10 cellular contexts compared by ENCODE assay signal in genomic region chr5:176744584-176744965, GRCh38.
DNase-seq lines count a peak whose midpoint lies in the region; ATAC-seq, FAIRE-seq and TF ChIP-seq lines count a peak whose summit lies in the region.
"Had no signal": no experiment of that assay in that cellular context is flagged by ENCODE, and none has a peak within 500 bp of the region (broad histone marks: within the 10 kb centered on the region; RNA-seq: fewer than 3 reads in every experiment).

No MANE protein-coding gene starts in this region.

- H4K20me1 ChIP-seq in PC-9 (ENCODE audit: insufficient read depth), result no peaks in the 10 kb centered on the region

- H2AFZ ChIP-seq in PC-9, result no peak overlapping the region

- no TSS peak for BruUV-seq in PC-9 (replicated peaks; lab: Mats Ljungman, UMichigan)

- no peak overlapping the region for H3K4me3 ChIP-seq in PC-9

- POLR2A ChIA-PET in PC-9 (lab: Charles Lee; ENCODE audit: unreplicated experiment), result no interaction called here

- no peaks in the 10 kb centered on the region for H3K4me1 ChIP-seq in PC-9 (replicated peaks; ENCODE audit: insufficient read depth)

- FAIRE-seq in GM12891 (lab: Jason Lieb, UNC), result no peak

- H3K4me3 Mint-ChIP-seq in natural killer cell (no peak overlapping the region), glutamatergic neuron (ENCODE audit: unreplicated experiment) (peak overlapping the region; percentile 38)
- H3K4me3 Mint-ChIP-seq in natural killer cell treated with Interleukin-12 subunit alpha and Interleukin-12 subunit beta and Interleukin-15 and Interleukin-18, amount 100 ng/mL, for 72 hours, result no peak overlapping the region
- no peak overlapping the region for H3K4me3 Mint-ChIP-seq in activated T-helper 2 cell treated with anti-CD3 and anti-CD28 coated beads, Interferon-gamma antibody, Interleukin-2, Interleukin-4, amounts not matched to agents 10 μg/mL and 5 μg/mL and 100 μg/mL, durations not matched to agents 14 hours and 24 hours and 36 hours (ENCODE audit: low read depth)

- CTCF ChIA-PET in PC-9 (lab: Charles Lee), result interaction anchor here (0.6 to 1.5 kb wide), 2 partner anchors 84 to 180 kb away, joined by 4 to 5 read pairs; no protein-coding TSS in a partner anchor

- peaks cover 18% of the 10 kb centered on the region for H3K27me3 ChIP-seq in PC-9 (ENCODE audit: insufficient read depth, low read depth)

- H3K9me3 Mint-ChIP-seq in natural killer cell, result no peaks in the 10 kb centered on the region
- H3K9me3 Mint-ChIP-seq in natural killer cell treated with Interleukin-12 subunit alpha and Interleukin-12 subunit beta and Interleukin-15 and Interleukin-18, amount 100 ng/mL, for 72 hours, result no peaks in the 10 kb centered on the region
- peaks cover 3% of the 10 kb centered on the region for H3K9me3 Mint-ChIP-seq in glutamatergic neuron (ENCODE audit: unreplicated experiment)
- no peaks in the 10 kb centered on the region for H3K9me3 Mint-ChIP-seq in activated T-helper 2 cell treated with anti-CD3 and anti-CD28 coated beads, Interferon-gamma antibody, Interleukin-2, Interleukin-4, amounts not matched to agents 10 μg/mL and 5 μg/mL and 100 μg/mL, durations not matched to agents 14 hours and 24 hours and 36 hours

- H3K4me1 Mint-ChIP-seq in natural killer cell (peaks cover 32 to 43% of the 10 kb centered on the region in 2 donors), glutamatergic neuron (ENCODE audit: low read depth, unreplicated experiment) (peaks cover 12% of the 10 kb centered on the region)
- H3K4me1 Mint-ChIP-seq in natural killer cell treated with Interleukin-12 subunit alpha and Interleukin-12 subunit beta and Interleukin-15 and Interleukin-18, amount 100 ng/mL, for 72 hours (ENCODE audit: low read depth in 2 of 2), result peaks cover 21 to 22% of the 10 kb centered on the region in 2 donors
- peaks cover 7% of the 10 kb centered on the region for H3K4me1 Mint-ChIP-seq in activated T-helper 2 cell treated with anti-CD3 and anti-CD28 coated beads, Interferon-gamma antibody, Interleukin-2, Interleukin-4, amounts not matched to agents 10 μg/mL and 5 μg/mL and 100 μg/mL, durations not matched to agents 14 hours and 24 hours and 36 hours (ENCODE audit: low read depth)

- no peak overlapping the region for H3K4me2 ChIP-seq in PC-9

- H3K79me2 ChIP-seq in PC-9 (ENCODE audit: low read depth), result no peaks in the 10 kb centered on the region

- TF ChIP-seq POLR2A in GM12891 (IDR thresholded peaks at IDR 0.05; ENCODE audit: low read depth, low read length), result no peak

- DNase-seq in natural killer cell (no peak), PC-9 (no peak), glutamatergic neuron (no peak), GM12891 (ENCODE audit: insufficient read length, low spot score) (no peak), activated gamma-delta T cell treated with Interleukin-2 at 50 U/mL for 16 hours (no peak)
- no peak for DNase-seq in natural killer cell treated with Interleukin-12 subunit alpha and Interleukin-12 subunit beta and Interleukin-15 and Interleukin-18, amount 100 ng/mL, for 72 hours (ENCODE audit: low spot score)
- no peak for DNase-seq in activated CD4-positive, alpha-beta T cell treated with anti-CD3 and anti-CD28 coated beads for 48 hours
- no peak for DNase-seq in activated T-helper 2 cell treated with anti-CD3 and anti-CD28 coated beads, Interferon-gamma antibody, Interleukin-2, Interleukin-4, amounts not matched to agents 10 μg/mL and 5 μg/mL and 100 μg/mL, durations not matched to agents 14 hours and 24 hours and 36 hours (ENCODE audit: low spot score)
- DNase-seq: central memory CD4-positive, alpha-beta T cell had no signal

- H3K27me3 Mint-ChIP-seq in natural killer cell (ENCODE audit: low read depth in 2 of 2) (peaks cover 52 to 61% of the 10 kb centered on the region in 2 donors), glutamatergic neuron (ENCODE audit: unreplicated experiment) (peaks cover 17% of the 10 kb centered on the region)
- peaks cover 33 to 39% of the 10 kb centered on the region in 2 donors for H3K27me3 Mint-ChIP-seq in natural killer cell treated with Interleukin-12 subunit alpha and Interleukin-12 subunit beta and Interleukin-15 and Interleukin-18, amount 100 ng/mL, for 72 hours
- H3K27me3 Mint-ChIP-seq in activated T-helper 2 cell treated with anti-CD3 and anti-CD28 coated beads, Interferon-gamma antibody, Interleukin-2, Interleukin-4, amounts not matched to agents 10 μg/mL and 5 μg/mL and 100 μg/mL, durations not matched to agents 14 hours and 24 hours and 36 hours (ENCODE audit: low read depth), result peaks cover 58% of the 10 kb centered on the region

- H3K36me3 Mint-ChIP-seq in natural killer cell (no peaks in the 10 kb centered on the region), glutamatergic neuron (ENCODE audit: unreplicated experiment) (no peaks in the 10 kb centered on the region)
- no peaks in the 10 kb centered on the region for H3K36me3 Mint-ChIP-seq in natural killer cell treated with Interleukin-12 subunit alpha and Interleukin-12 subunit beta and Interleukin-15 and Interleukin-18, amount 100 ng/mL, for 72 hours
- H3K36me3 Mint-ChIP-seq in activated T-helper 2 cell treated with anti-CD3 and anti-CD28 coated beads, Interferon-gamma antibody, Interleukin-2, Interleukin-4, amounts not matched to agents 10 μg/mL and 5 μg/mL and 100 μg/mL, durations not matched to agents 14 hours and 24 hours and 36 hours (ENCODE audit: low read depth), result no peaks in the 10 kb centered on the region

- no peaks in the 10 kb centered on the region for H3K9me2 ChIP-seq in PC-9 (ENCODE audit: insufficient read depth)

- H3K36me3 ChIP-seq in PC-9 (ENCODE audit: low read depth), result no peaks in the 10 kb centered on the region

- no peak overlapping the region for H3K27ac ChIP-seq in PC-9

- intact Hi-C loops in natural killer cell (cut with micrococcal nuclease), result loop anchor here (1.0 kb wide), 1 partner anchor 84 kb away; no protein-coding TSS in a partner anchor
- intact Hi-C loops in PC-9 (cut with micrococcal nuclease; ENCODE audit: unreplicated experiment), result loop anchor here (2.0 kb wide), 1 partner anchor 84 kb away; no protein-coding TSS in a partner anchor
- intact Hi-C loops in activated T-helper 2 cell treated with anti-CD3 and anti-CD28 coated beads, Interferon-gamma antibody, Interleukin-2, Interleukin-4, amounts not matched to agents 10 μg/mL and 5 μg/mL and 100 μg/mL, durations not matched to agents 14 hours and 24 hours and 36 hours (cut with micrococcal nuclease), result no loop called here

- no peaks in the 10 kb centered on the region for H3K9me3 ChIP-seq in PC-9 (ENCODE audit: insufficient read depth, low read depth)

- H3K27ac Mint-ChIP-seq in natural killer cell (no peak overlapping the region), glutamatergic neuron (ENCODE audit: unreplicated experiment) (no peak overlapping the region)
- no peak overlapping the region for H3K27ac Mint-ChIP-seq in natural killer cell treated with Interleukin-12 subunit alpha and Interleukin-12 subunit beta and Interleukin-15 and Interleukin-18, amount 100 ng/mL, for 72 hours
- H3K27ac Mint-ChIP-seq in activated T-helper 2 cell treated with anti-CD3 and anti-CD28 coated beads, Interferon-gamma antibody, Interleukin-2, Interleukin-4, amounts not matched to agents 10 μg/mL and 5 μg/mL and 100 μg/mL, durations not matched to agents 14 hours and 24 hours and 36 hours, result no peak overlapping the region

- ATAC-seq in natural killer cell, result no peak
- ATAC-seq in natural killer cell treated with Interleukin-12 subunit alpha and Interleukin-12 subunit beta and Interleukin-15 and Interleukin-18, amount 100 ng/mL, for 72 hours, result no peak
- ATAC-seq: Panc1 had no signal

- H3F3A ChIP-seq in PC-9 (ENCODE audit: insufficient read depth, low read depth), result no peaks in the 10 kb centered on the region

- TF ChIP-seq CTCF in natural killer cell (IDR thresholded peaks at IDR 0.05) (peak; percentile 16), PC-9 (conservative IDR thresholded peaks at IDR 0.05) (peak; percentile 61), glutamatergic neuron (IDR thresholded peaks at IDR 0.05; ENCODE audit: partially characterized antibody, unreplicated experiment) (peak; percentile 68)

TF ChIP-seq in GM12891, 5 proteins besides CTCF, POLR2A, EP300 and RAD21:
- TF ChIP-seq PAX5 (IDR thresholded peaks at IDR 0.05; ENCODE audit: insufficient read depth, low read length, severe bottlenecking) (no peak), SPI1 (IDR thresholded peaks at IDR 0.05; ENCODE audit: low read depth, low read length) (no peak), POU2F2 (IDR thresholded peaks at IDR 0.05; ENCODE audit: low read depth, low read length) (no peak), POLR2AphosphoS5 (IDR thresholded peaks at IDR 0.05; ENCODE audit: low read depth, low read length) (no peak), TAF1 (IDR thresholded peaks at IDR 0.05; ENCODE audit: low read depth, low read length) (no peak)

Comparison
In these comparisons a context has a peak if more than half of its experiments do, and no peak if none do; other contexts are left out.
1. CTCF ChIP-seq: peak in every context shown above with its lines; median percentile 68 in glutamatergic neuron; 61 in PC-9; 16 in natural killer cell.